15 cellular contexts compared by ENCODE assay signal in genomic region chr3:172653004-172653403, GRCh38. TPM values are rescaled to one million over a fixed set of nuclear protein-coding genes. Genes with fewer than 3 reads are reported as not detected.
DNase-seq lines count a peak whose midpoint lies in the region; ATAC-seq and TF ChIP-seq lines count a peak whose summit lies in the region.
"Had no signal": no experiment of that assay in that cellular context is flagged by ENCODE, and none has a peak within 500 bp of the region (broad histone marks: within the 10 kb centered on the region; RNA-seq: fewer than 3 reads in every experiment).

No MANE protein-coding gene starts in this region.

- H3K9me3 Mint-ChIP-seq in natural killer cell: peaks cover 0 to 2% of the 10 kb centered on the region in 2 donors
- H3K9me3 Mint-ChIP-seq in natural killer cell treated with Interleukin-12 subunit alpha and Interleukin-12 subunit beta and Interleukin-15 and Interleukin-18, amount 100 ng/mL, for 72 hours: no peaks in the 10 kb centered on the region
- H3K9me3 Mint-ChIP-seq: T-cell had no signal

- peak overlapping the region; percentile 45 for H3K4me3 Mint-ChIP-seq in natural killer cell
- no peak overlapping the region for H3K4me3 Mint-ChIP-seq in natural killer cell treated with Interleukin-12 subunit alpha and Interleukin-12 subunit beta and Interleukin-15 and Interleukin-18, amount 100 ng/mL, for 72 hours
- H3K4me3 Mint-ChIP-seq: T-cell had no signal

- no peak for TF ChIP-seq CTCF in natural killer cell (IDR thresholded peaks at IDR 0.05)

- intact Hi-C loops in natural killer cell (cut with micrococcal nuclease): no loop called here

- H3K36me3 Mint-ChIP-seq in natural killer cell: no peaks in the 10 kb centered on the region
- no peaks in the 10 kb centered on the region for H3K36me3 Mint-ChIP-seq in natural killer cell treated with Interleukin-12 subunit alpha and Interleukin-12 subunit beta and Interleukin-15 and Interleukin-18, amount 100 ng/mL, for 72 hours

- no peak for ATAC-seq in natural killer cell
- ATAC-seq in natural killer cell treated with Interleukin-12 subunit alpha and Interleukin-12 subunit beta and Interleukin-15 and Interleukin-18, amount 100 ng/mL, for 72 hours: no peak
- ATAC-seq: T-cell had no signal

- no peaks in the 10 kb centered on the region for H3K27me3 Mint-ChIP-seq in natural killer cell (ENCODE audit: low read depth in 2 of 2)
- H3K27me3 Mint-ChIP-seq in natural killer cell treated with Interleukin-12 subunit alpha and Interleukin-12 subunit beta and Interleukin-15 and Interleukin-18, amount 100 ng/mL, for 72 hours: no peaks in the 10 kb centered on the region
- H3K27me3 Mint-ChIP-seq: T-cell had no signal

- H3K4me1 Mint-ChIP-seq in natural killer cell: peaks cover 24 to 30% of the 10 kb centered on the region in 2 donors
- H3K4me1 Mint-ChIP-seq in natural killer cell treated with Interleukin-12 subunit alpha and Interleukin-12 subunit beta and Interleukin-15 and Interleukin-18, amount 100 ng/mL, for 72 hours (ENCODE audit: low read depth in 2 of 2): peaks cover 12 to 20% of the 10 kb centered on the region in 2 donors
- H3K4me1 Mint-ChIP-seq: T-cell had no signal

- H3K27ac Mint-ChIP-seq in natural killer cell: peak overlapping the region in 1 of 2 donors; percentile 42
- no peak overlapping the region for H3K27ac Mint-ChIP-seq in natural killer cell treated with Interleukin-12 subunit alpha and Interleukin-12 subunit beta and Interleukin-15 and Interleukin-18, amount 100 ng/mL, for 72 hours
- H3K27ac Mint-ChIP-seq: T-cell had no signal

- DNase-seq in natural killer cell (no peak), NCI-H1417 treated with DMSO at 0.1 percent for 48 hours (lab: John Stamatoyannopoulos, UW) (peak; percentile 41), astrocyte of the hippocampus (ENCODE audit: low read depth, low spot score) (peak; percentile 76), NCI-H2081 (lab: John Stamatoyannopoulos, UW) (no peak), NCI-H2196 treated with DMSO at 0.1 percent for 48 hours (lab: John Stamatoyannopoulos, UW; ENCODE audit: unreplicated experiment) (no peak), NCI-H82 (lab: John Stamatoyannopoulos, UW) (no peak), SIG-M5 treated with dmso at 0.1 percent for 504 hours (lab: John Stamatoyannopoulos, UW; ENCODE audit: unreplicated experiment) (no peak)
- DNase-seq in natural killer cell treated with Interleukin-12 subunit alpha and Interleukin-12 subunit beta and Interleukin-15 and Interleukin-18, amount 100 ng/mL, for 72 hours (ENCODE audit: low spot score): no peak
- DNase-seq: Calu3; GF-D8; HCEC 1CT; NCI-H1105 treated with DMSO at 0.1 percent for 48 hours; NK-92 treated with Interleukin-12 subunit alpha and Interleukin-12 subunit beta, amount 100 ng/mL, for 24 hours; OCI-M1; T-cell had no signal

RNA-seq across cellular contexts. Expression of gene NCEH1, which starts 57.9 kb away (rescaled TPM):
- 1 to 10 TPM; 3.5 to 6.8 (median 5.3) TPM for total RNA-seq in natural killer cell
- 10 to 100 TPM; 18.5 to 18.6 TPM for total RNA-seq in natural killer cell treated with Interleukin-12 subunit alpha and Interleukin-12 subunit beta and Interleukin-15 and Interleukin-18, amount 100 ng/mL, for 72 hours

Comparison
In these comparisons a context has a peak if more than half of its experiments do, and no peak if none do; other contexts are left out.
1. DNase-seq: peak in NCI-H1417 treated with DMSO at 0.1 percent for 48 hours (single experiment) and astrocyte of the hippocampus (single experiment); none in natural killer cell (single experiment), natural killer cell treated with Interleukin-12 subunit alpha and Interleukin-12 subunit beta and Interleukin-15 and Interleukin-18, amount 100 ng/mL, for 72 hours (single experiment), NCI-H2081 (0 of 2), NCI-H2196 treated with DMSO at 0.1 percent for 48 hours (single experiment), NCI-H82 (single experiment) and SIG-M5 treated with dmso at 0.1 percent for 504 hours (single experiment).